1 cellular context compared by ENCODE assay signal in genomic region chr17:80599546-80600305, GRCh38.
TF ChIP-seq lines count a peak whose summit lies in the region.

No MANE protein-coding gene starts in this region.

TF ChIP-seq in A549, 52 proteins besides CTCF, POLR2A, EP300 and RAD21 (continued from another document):
- TF ChIP-seq HMGXB4 (CRISPR knock-in tag; IDR thresholded peaks at IDR 0.05; ENCODE audit: borderline replicate concordance): no peak
- no peak for TF ChIP-seq FOSL2 (IDR thresholded peaks at IDR 0.05)
- TF ChIP-seq FOSL2 (CRISPR knock-in tag; IDR thresholded peaks at IDR 0.05): no peak
